9 cellular contexts compared by ENCODE assay signal in the genomic region with DNA sequence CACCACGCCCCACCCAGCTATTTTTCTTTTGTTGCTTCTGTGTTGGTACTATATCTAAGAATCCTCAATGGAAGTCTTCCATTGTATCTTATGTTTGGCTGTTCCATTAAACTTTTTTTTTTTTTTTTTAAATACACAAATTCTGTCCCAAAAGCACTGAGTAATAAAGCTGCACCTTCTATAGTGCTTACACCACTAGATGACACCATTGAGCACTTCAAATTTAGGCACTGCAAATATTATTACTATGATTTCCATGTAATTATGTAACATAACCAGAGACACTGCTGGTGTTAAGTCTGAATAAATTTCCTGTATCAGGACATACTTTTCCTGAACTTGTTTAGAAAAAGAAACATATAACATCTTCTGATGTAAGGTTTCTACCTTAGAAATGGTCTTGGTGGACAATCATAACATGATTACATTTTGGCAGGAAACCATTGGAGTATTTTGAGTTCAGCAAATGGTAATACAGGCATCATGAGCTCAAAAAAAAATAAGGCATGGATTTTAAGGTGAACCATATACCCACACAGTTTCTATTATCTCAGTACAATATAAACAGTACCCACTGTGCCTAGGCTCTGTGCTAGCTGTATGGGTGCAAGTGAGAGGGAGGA.
DNase-seq lines count a peak whose midpoint lies in the region; ATAC-seq and TF ChIP-seq lines count a peak whose summit lies in the region.
"Had no signal": no experiment of that assay in that cellular context is flagged by ENCODE, and none has a peak within 500 bp of the region (broad histone marks: within the 10 kb centered on the region; RNA-seq: fewer than 3 reads in every experiment).

No MANE protein-coding gene starts in this region.

- no peaks in the 10 kb centered on the region for H3K4me1 ChIP-seq in Panc1 (ENCODE audit: control insufficient read depth, insufficient read depth, low read length)
- H3K4me1 ChIP-seq in foreskin keratinocyte, result no peaks in the 10 kb centered on the region
- peaks cover 0 to 5% (median 0%) of the 10 kb centered on the region in 4 donors for H3K4me1 ChIP-seq in stomach
- H3K4me1 ChIP-seq in HAP-1, result no peaks in the 10 kb centered on the region; the same call in 1 of the 2 replicates
- H3K4me1 ChIP-seq: BLaER1 had no signal

- H3K27me3 ChIP-seq in Panc1 (ENCODE audit: control insufficient read depth, insufficient read depth, low read length), result no peaks in the 10 kb centered on the region
- H3K27me3 ChIP-seq in foreskin keratinocyte, result no peaks in the 10 kb centered on the region
- no peaks in the 10 kb centered on the region for H3K27me3 ChIP-seq in stomach
- no peaks in the 10 kb centered on the region for H3K27me3 ChIP-seq in HAP-1 (ENCODE audit: low read depth)
- H3K27me3 ChIP-seq: BLaER1 had no signal

- H3K9me3 ChIP-seq in Panc1 (ENCODE audit: control insufficient read depth, insufficient read depth, low read depth, low read length), result no peaks in the 10 kb centered on the region
- no peaks in the 10 kb centered on the region for H3K9me3 ChIP-seq in stomach
- no peaks in the 10 kb centered on the region for H3K9me3 ChIP-seq in HAP-1
- H3K9me3 ChIP-seq: BLaER1 had no signal

- POLR2A ChIA-PET in Panc1 (lab: Charles Lee), result no interaction called here

- CTCF ChIA-PET in Panc1 (lab: Charles Lee), result interaction anchor here (0.6 to 1.1 kb wide), 10 partner anchors 17 to 359 kb away, joined by 3 to 7 read pairs (median 4); partner anchors contain the start of gene FCHSD2

- no peak overlapping the region for H3K27ac ChIP-seq in Panc1 (ENCODE audit: low read length)
- H3K27ac ChIP-seq in foreskin keratinocyte, result no peak overlapping the region
- H3K27ac ChIP-seq in stomach, result no peak overlapping the region
- H3K27ac ChIP-seq: BLaER1 had no signal

- TF ChIP-seq CTCF in Panc1 (IDR thresholded peaks at IDR 0.05), result peak; percentile 75
- peak; percentile 73 for TF ChIP-seq CTCF in foreskin keratinocyte (conservative IDR thresholded peaks at IDR 0.05)
- peak in 5 of 7 experiments; percentile 16 to 78 (median 57) for TF ChIP-seq CTCF in stomach (IDR thresholded peaks at IDR 0.05)

- 92 to 100% (median 95%) methylated on average over 1 of the region's 1 CpG for WGBS in stomach, 5 donors

- no peak for ATAC-seq in Panc1
- ATAC-seq in foreskin keratinocyte, result no peak

- TF ChIP-seq EP300 in stomach (IDR thresholded peaks at IDR 0.05), result no peak

- no peak overlapping the region for H3K4me3 ChIP-seq in Panc1 (ENCODE audit: low read depth in 2 of 2, low read length in 2 of 2)
- H3K4me3 ChIP-seq in stomach, result no peak overlapping the region
- no peak overlapping the region for H3K4me3 ChIP-seq in HAP-1
- H3K4me3 ChIP-seq: BLaER1 had no signal

- BruUV-seq in Panc1 (replicated peaks; lab: Mats Ljungman, UMichigan), result no TSS peak

- intact Hi-C loops in Panc1 (cut with micrococcal nuclease; ENCODE audit: unreplicated experiment) (loop anchor here (2.0 kb wide), 1 partner anchor 252 kb away; no protein-coding TSS in a partner anchor), stomach (cut with DNase I; ENCODE audit: low total_unique reads) (loop anchor here (5.0 kb wide), 1 partner anchor 248 kb away; no protein-coding TSS in a partner anchor)

- H3K36me3 ChIP-seq in Panc1 (ENCODE audit: control insufficient read depth, insufficient read depth, low read length) (no peaks in the 10 kb centered on the region), stomach (peaks cover 0 to 15% (median 4%) of the 10 kb centered on the region in 4 donors), HAP-1 (replicated peaks) (no peaks in the 10 kb centered on the region)

- in situ Hi-C loops in Panc1 (cut with HindIII; ENCODE audit: low pct_unique_long_range_greater_than_20kb, low sequenced_read_pairs) (no loop called here), HAP-1 (cut with MboI; ENCODE audit: low sequenced_read_pairs) (no loop called here)

- no peak for TF ChIP-seq POLR2A in stomach (IDR thresholded peaks at IDR 0.05)

- DNase-seq in NCI-H146 (lab: John Stamatoyannopoulos, UW) (peak; percentile 3), NCI-H146 treated with DMSO at 0.1 percent for 48 hours (lab: John Stamatoyannopoulos, UW; ENCODE audit: unreplicated experiment) (no peak), Panc1 (ENCODE audit: low read depth, low spot score) (peak; percentile 15), foreskin keratinocyte (peak in 1 of 2 donors; percentile 28), stomach (no peak), GDM1 (lab: John Stamatoyannopoulos, UW) (no peak), RPMI8226 (no peak), HAP-1 (ENCODE audit: low spot score in 2 of 2) (no peak)

Comparison
In these comparisons a context has a peak if more than half of its experiments do, and no peak if none do; other contexts are left out.
1. DNase-seq: peak in NCI-H146 (single experiment) and Panc1 (single experiment); none in NCI-H146 treated with DMSO at 0.1 percent for 48 hours (single experiment), stomach (single experiment), GDM1 (single experiment), RPMI8226 (single experiment) and HAP-1 (0 of 2).
2. Peak in every context shown above with its lines, with median percentiles within 50 percentile points of each other: CTCF ChIP-seq.